Comparison of ENCODE assay signal across 1 cellular context in the genomic region with DNA sequence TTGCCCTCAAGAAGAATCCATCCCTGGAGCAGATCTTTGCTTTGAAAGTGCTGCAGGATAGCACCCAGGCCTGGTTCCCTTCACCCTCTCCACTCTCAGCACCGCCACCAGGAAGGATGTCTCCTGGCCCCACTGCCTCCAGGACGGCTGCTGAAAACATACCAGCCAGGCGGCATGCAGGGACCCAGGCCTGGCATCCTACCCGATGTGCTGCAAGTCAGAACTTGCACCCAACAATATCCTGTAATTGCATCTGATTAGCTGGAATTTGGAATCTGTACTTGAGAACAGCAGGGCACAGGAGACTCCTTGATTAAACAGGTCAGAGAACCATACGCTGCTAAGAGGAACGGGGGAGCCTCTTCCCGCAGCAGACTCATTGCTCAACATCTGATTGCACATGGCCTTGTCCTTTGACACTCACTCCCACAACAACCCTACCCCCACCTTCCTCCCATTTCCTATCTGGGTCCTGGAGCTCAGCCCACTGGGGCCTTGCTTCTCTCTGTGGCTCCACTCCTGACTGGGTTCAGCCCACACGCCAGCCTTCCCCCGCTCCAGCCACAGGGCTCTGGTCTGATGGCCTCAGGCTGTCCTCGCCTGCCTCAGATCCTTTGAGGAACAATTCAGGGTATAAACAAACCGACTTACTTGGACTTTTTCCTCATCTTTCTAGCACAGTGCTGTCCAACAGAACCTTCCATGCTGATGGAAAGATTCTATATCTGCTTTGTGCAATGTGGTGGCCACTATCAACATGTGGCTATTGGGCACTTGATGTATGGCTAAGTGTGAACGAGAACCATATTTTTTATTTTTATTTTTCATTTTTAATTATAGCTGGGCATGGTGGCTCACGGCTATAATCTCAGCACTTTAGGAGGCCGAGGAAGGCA.
TF ChIP-seq lines count a peak whose summit lies in the region.

No MANE protein-coding gene starts in this region.

TF ChIP-seq in HepG2, 621 proteins besides CTCF, POLR2A, EP300 and RAD21 (continued from another document and continues in another):
- TF ChIP-seq, protein P1, sequence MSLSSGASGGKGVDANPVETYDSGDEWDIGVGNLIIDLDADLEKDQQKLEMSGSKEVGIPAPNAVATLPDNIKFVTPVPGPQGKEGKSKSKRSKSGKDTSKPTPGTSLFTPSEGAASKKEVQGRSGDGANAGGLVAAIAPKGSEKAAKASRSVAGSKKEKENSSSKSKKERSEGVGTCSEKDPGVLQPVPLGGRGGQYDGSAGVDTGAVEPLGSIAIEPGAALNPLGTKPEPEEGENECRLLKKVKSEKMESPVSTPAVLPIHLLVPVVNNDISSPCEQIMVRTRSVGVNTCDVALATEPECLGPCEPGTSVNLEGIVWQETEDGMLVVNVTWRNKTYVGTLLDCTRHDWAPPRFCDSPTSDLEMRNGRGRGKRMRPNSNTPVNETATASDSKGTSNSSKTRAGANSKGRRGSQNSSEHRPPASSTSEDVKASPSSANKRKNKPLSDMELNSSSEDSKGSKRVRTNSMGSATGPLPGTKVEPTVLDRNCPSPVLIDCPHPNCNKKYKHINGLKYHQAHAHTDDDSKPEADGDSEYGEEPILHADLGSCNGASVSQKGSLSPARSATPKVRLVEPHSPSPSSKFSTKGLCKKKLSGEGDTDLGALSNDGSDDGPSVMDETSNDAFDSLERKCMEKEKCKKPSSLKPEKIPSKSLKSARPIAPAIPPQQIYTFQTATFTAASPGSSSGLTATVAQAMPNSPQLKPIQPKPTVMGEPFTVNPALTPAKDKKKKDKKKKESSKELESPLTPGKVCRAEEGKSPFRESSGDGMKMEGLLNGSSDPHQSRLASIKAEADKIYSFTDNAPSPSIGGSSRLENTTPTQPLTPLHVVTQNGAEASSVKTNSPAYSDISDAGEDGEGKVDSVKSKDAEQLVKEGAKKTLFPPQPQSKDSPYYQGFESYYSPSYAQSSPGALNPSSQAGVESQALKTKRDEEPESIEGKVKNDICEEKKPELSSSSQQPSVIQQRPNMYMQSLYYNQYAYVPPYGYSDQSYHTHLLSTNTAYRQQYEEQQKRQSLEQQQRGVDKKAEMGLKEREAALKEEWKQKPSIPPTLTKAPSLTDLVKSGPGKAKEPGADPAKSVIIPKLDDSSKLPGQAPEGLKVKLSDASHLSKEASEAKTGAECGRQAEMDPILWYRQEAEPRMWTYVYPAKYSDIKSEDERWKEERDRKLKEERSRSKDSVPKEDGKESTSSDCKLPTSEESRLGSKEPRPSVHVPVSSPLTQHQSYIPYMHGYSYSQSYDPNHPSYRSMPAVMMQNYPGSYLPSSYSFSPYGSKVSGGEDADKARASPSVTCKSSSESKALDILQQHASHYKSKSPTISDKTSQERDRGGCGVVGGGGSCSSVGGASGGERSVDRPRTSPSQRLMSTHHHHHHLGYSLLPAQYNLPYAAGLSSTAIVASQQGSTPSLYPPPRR (CRISPR knock-in tag; IDR thresholded peaks at IDR 0.05; ENCODE audit: borderline replicate concordance) = peak; percentile 98
- TF ChIP-seq GATA4 (IDR thresholded peaks at IDR 0.05; ENCODE audit: borderline replicate concordance, low read depth) (peak; percentile 91; the same call in 1 of the 2 replicates), FOXO1 (CRISPR knock-in tag; IDR thresholded peaks at IDR 0.05) (peak; percentile 100), KMT2B (CRISPR knock-in tag; IDR thresholded peaks at IDR 0.05) (peak; percentile 79), NFE2 (CRISPR knock-in tag; IDR thresholded peaks at IDR 0.05) (0 out of 2 replicates have a peak, but pooled peaks have one; percentile 20), ZSCAN21 (CRISPR knock-in tag; IDR thresholded peaks at IDR 0.05; ENCODE audit: borderline replicate concordance) (peak; percentile 97), ZFY (CRISPR knock-in tag; IDR thresholded peaks at IDR 0.05) (peak; percentile 85), IKZF4 (CRISPR knock-in tag; IDR thresholded peaks at IDR 0.05; ENCODE audit: borderline replicate concordance, low read depth, not compliant biosample characterization) (peak; percentile 48), TEAD3 (CRISPR knock-in tag; optimal IDR thresholded peaks at IDR 0.05; ENCODE audit: borderline replicate concordance) (peak; percentile 96), REL (CRISPR knock-in tag; conservative IDR thresholded peaks at IDR 0.05) (no peak), ZFP1 (CRISPR knock-in tag; IDR thresholded peaks at IDR 0.05) (peak; percentile 97), AHR (CRISPR knock-in tag; IDR thresholded peaks at IDR 0.05) (peak; percentile 92), TBL1XR1 (IDR thresholded peaks at IDR 0.05; ENCODE audit: borderline replicate concordance, low read length, partially characterized antibody) (peak; percentile 99), ZBTB8A (CRISPR knock-in tag; IDR thresholded peaks at IDR 0.05; ENCODE audit: borderline replicate concordance, low read depth) (peak; percentile 41; the same call in 1 of the 2 replicates), ZNF292 (CRISPR knock-in tag; IDR thresholded peaks at IDR 0.05; ENCODE audit: borderline replicate concordance, low read depth) (peak; percentile 98), ZNF296 (CRISPR knock-in tag; conservative IDR thresholded peaks at IDR 0.05) (no peak), ZC3H4 (CRISPR knock-in tag; IDR thresholded peaks at IDR 0.05; ENCODE audit: borderline replicate concordance) (no peak), SIN3A (IDR thresholded peaks at IDR 0.05; ENCODE audit: borderline replicate concordance, low read depth, low read length) (no peak), ESRRA (CRISPR knock-in tag; IDR thresholded peaks at IDR 0.05; ENCODE audit: low read depth) (peak; percentile 97), ZNF891 (CRISPR knock-in tag; IDR thresholded peaks at IDR 0.05) (peak; percentile 97), PPARG (CRISPR knock-in tag; conservative IDR thresholded peaks at IDR 0.05) (peak; percentile 95), NPAS2 (CRISPR knock-in tag; IDR thresholded peaks at IDR 0.05; ENCODE audit: borderline replicate concordance) (no peak), NKX3-1 (CRISPR knock-in tag; IDR thresholded peaks at IDR 0.05) (peak; percentile 62; the same call in 1 of the 2 replicates), TCF12 (IDR thresholded peaks at IDR 0.05) (no peak), TCF12 (CRISPR knock-in tag; IDR thresholded peaks at IDR 0.05) (peak; percentile 97), POLR2G (IDR thresholded peaks at IDR 0.05; ENCODE audit: low read depth, low read length) (peak; percentile 52), MAFF (IDR thresholded peaks at IDR 0.05; ENCODE audit: low read depth, low read length) (no peak), TAF1 (CRISPR knock-in tag; IDR thresholded peaks at IDR 0.05) (peak; percentile 65; the same call in 1 of the 2 replicates), KMT2A (CRISPR knock-in tag; IDR thresholded peaks at IDR 0.05) (peak; percentile 84), FLYWCH1 (CRISPR knock-in tag; IDR thresholded peaks at IDR 0.05) (no peak), MTA1 (CRISPR knock-in tag; IDR thresholded peaks at IDR 0.05; ENCODE audit: borderline replicate concordance) (peak; percentile 100), ZNF234 (CRISPR knock-in tag; conservative IDR thresholded peaks at IDR 0.05) (no peak)
- TF ChIP-seq, protein P2, sequence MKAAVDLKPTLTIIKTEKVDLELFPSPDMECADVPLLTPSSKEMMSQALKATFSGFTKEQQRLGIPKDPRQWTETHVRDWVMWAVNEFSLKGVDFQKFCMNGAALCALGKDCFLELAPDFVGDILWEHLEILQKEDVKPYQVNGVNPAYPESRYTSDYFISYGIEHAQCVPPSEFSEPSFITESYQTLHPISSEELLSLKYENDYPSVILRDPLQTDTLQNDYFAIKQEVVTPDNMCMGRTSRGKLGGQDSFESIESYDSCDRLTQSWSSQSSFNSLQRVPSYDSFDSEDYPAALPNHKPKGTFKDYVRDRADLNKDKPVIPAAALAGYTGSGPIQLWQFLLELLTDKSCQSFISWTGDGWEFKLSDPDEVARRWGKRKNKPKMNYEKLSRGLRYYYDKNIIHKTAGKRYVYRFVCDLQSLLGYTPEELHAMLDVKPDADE (CRISPR knock-in tag; IDR thresholded peaks at IDR 0.05) = no peak
- TF ChIP-seq, protein P3, sequence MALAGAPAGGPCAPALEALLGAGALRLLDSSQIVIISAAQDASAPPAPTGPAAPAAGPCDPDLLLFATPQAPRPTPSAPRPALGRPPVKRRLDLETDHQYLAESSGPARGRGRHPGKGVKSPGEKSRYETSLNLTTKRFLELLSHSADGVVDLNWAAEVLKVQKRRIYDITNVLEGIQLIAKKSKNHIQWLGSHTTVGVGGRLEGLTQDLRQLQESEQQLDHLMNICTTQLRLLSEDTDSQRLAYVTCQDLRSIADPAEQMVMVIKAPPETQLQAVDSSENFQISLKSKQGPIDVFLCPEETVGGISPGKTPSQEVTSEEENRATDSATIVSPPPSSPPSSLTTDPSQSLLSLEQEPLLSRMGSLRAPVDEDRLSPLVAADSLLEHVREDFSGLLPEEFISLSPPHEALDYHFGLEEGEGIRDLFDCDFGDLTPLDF (CRISPR knock-in tag; IDR thresholded peaks at IDR 0.05) = peak; percentile 76; the same call in 1 of the 2 replicates
- TF ChIP-seq, protein P4, sequence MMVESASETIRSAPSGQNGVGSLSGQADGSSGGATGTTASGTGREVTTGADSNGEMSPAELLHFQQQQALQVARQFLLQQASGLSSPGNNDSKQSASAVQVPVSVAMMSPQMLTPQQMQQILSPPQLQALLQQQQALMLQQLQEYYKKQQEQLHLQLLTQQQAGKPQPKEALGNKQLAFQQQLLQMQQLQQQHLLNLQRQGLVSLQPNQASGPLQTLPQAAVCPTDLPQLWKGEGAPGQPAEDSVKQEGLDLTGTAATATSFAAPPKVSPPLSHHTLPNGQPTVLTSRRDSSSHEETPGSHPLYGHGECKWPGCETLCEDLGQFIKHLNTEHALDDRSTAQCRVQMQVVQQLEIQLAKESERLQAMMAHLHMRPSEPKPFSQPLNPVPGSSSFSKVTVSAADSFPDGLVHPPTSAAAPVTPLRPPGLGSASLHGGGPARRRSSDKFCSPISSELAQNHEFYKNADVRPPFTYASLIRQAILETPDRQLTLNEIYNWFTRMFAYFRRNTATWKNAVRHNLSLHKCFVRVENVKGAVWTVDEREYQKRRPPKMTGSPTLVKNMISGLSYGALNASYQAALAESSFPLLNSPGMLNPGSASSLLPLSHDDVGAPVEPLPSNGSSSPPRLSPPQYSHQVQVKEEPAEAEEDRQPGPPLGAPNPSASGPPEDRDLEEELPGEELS (CRISPR knock-in tag; IDR thresholded peaks at IDR 0.05) = peak; percentile 99
- TF ChIP-seq, protein P5, sequence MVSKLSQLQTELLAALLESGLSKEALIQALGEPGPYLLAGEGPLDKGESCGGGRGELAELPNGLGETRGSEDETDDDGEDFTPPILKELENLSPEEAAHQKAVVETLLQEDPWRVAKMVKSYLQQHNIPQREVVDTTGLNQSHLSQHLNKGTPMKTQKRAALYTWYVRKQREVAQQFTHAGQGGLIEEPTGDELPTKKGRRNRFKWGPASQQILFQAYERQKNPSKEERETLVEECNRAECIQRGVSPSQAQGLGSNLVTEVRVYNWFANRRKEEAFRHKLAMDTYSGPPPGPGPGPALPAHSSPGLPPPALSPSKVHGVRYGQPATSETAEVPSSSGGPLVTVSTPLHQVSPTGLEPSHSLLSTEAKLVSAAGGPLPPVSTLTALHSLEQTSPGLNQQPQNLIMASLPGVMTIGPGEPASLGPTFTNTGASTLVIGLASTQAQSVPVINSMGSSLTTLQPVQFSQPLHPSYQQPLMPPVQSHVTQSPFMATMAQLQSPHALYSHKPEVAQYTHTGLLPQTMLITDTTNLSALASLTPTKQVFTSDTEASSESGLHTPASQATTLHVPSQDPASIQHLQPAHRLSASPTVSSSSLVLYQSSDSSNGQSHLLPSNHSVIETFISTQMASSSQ (IDR thresholded peaks at IDR 0.05; ENCODE audit: low read depth) = peak; percentile 64
- TF ChIP-seq, protein P5 (CRISPR knock-in tag; IDR thresholded peaks at IDR 0.05; ENCODE audit: borderline replicate concordance) = peak; percentile 93
- TF ChIP-seq, protein P6, sequence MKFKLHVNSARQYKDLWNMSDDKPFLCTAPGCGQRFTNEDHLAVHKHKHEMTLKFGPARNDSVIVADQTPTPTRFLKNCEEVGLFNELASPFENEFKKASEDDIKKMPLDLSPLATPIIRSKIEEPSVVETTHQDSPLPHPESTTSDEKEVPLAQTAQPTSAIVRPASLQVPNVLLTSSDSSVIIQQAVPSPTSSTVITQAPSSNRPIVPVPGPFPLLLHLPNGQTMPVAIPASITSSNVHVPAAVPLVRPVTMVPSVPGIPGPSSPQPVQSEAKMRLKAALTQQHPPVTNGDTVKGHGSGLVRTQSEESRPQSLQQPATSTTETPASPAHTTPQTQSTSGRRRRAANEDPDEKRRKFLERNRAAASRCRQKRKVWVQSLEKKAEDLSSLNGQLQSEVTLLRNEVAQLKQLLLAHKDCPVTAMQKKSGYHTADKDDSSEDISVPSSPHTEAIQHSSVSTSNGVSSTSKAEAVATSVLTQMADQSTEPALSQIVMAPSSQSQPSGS (CRISPR knock-in tag; IDR thresholded peaks at IDR 0.05) = peak; percentile 98
- TF ChIP-seq, protein P7, sequence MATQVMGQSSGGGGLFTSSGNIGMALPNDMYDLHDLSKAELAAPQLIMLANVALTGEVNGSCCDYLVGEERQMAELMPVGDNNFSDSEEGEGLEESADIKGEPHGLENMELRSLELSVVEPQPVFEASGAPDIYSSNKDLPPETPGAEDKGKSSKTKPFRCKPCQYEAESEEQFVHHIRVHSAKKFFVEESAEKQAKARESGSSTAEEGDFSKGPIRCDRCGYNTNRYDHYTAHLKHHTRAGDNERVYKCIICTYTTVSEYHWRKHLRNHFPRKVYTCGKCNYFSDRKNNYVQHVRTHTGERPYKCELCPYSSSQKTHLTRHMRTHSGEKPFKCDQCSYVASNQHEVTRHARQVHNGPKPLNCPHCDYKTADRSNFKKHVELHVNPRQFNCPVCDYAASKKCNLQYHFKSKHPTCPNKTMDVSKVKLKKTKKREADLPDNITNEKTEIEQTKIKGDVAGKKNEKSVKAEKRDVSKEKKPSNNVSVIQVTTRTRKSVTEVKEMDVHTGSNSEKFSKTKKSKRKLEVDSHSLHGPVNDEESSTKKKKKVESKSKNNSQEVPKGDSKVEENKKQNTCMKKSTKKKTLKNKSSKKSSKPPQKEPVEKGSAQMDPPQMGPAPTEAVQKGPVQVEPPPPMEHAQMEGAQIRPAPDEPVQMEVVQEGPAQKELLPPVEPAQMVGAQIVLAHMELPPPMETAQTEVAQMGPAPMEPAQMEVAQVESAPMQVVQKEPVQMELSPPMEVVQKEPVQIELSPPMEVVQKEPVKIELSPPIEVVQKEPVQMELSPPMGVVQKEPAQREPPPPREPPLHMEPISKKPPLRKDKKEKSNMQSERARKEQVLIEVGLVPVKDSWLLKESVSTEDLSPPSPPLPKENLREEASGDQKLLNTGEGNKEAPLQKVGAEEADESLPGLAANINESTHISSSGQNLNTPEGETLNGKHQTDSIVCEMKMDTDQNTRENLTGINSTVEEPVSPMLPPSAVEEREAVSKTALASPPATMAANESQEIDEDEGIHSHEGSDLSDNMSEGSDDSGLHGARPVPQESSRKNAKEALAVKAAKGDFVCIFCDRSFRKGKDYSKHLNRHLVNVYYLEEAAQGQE (IDR thresholded peaks at IDR 0.05; ENCODE audit: borderline replicate concordance in 1 of 2, low read depth in 1 of 2, low read length in 2 of 2) = peak in 1 of 2 experiments; percentile 80; a peak in 2 of 4 replicates
